1 cellular context compared by ENCODE assay signal in the genomic region with DNA sequence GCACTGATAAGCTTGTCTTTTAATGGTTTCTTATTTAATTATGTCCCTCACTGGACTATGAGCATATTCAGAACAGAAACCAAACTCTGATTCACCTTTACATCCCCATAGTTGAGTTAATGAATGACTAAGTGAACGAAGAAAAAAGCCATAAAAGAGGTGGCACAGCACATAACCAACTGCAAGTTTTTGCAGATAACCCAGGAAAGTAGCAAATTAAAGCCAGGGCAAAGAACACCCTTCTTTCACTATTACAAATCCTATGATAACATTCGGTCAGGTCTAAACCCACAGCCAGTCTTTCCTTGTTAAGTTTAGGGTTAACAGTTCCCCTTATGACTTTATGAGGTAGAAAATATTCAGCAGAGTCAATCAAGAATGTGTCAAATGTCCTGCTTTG.
TF ChIP-seq lines count a peak whose summit lies in the region.

No MANE protein-coding gene starts in this region.

TF ChIP-seq in GM23338, 12 proteins besides CTCF, POLR2A, EP300 and RAD21 (continued from another document):
- TF ChIP-seq STAT1 (IDR thresholded peaks at IDR 0.05; ENCODE audit: unreplicated experiment), result no peak
- TF ChIP-seq ZNF331 (CRISPR knock-in tag; IDR thresholded peaks at IDR 0.05; ENCODE audit: low read depth), result no peak
TF ChIP-seq in GM23338: peak in this region for 0.
